ENCODE assay signal across 12 cellular contexts in genomic region chr1:172883387-172883791, GRCh38.
DNase-seq lines count a peak whose midpoint lies in the region; ATAC-seq, FAIRE-seq and TF ChIP-seq lines count a peak whose summit lies in the region.
"Had no signal": no experiment of that assay in that cellular context is flagged by ENCODE, and none has a peak within 500 bp of the region (broad histone marks: within the 10 kb centered on the region; RNA-seq: fewer than 3 reads in every experiment).

No MANE protein-coding gene starts in this region.

- H3K4me1 ChIP-seq in ovary (ENCODE audit: insufficient read depth) = no peaks in the 10 kb centered on the region
- H3K4me1 ChIP-seq: ascending aorta had no signal

- peak; percentile 46 for FAIRE-seq in HTR-8/SVneo (lab: Jason Lieb, UNC)
- FAIRE-seq: H1 had no signal

- no peaks in the 10 kb centered on the region for H3K36me3 ChIP-seq in ovary
- H3K36me3 ChIP-seq: ascending aorta had no signal

- no peak for TF ChIP-seq POLR2A in ovary (IDR thresholded peaks at IDR 0.05)

- no peak overlapping the region for H3K27ac ChIP-seq in ovary
- H3K27ac ChIP-seq: ascending aorta, skin epidermis had no signal

- H3K9me3 ChIP-seq in ovary = no peaks in the 10 kb centered on the region
- H3K9me3 ChIP-seq: ascending aorta had no signal

- ATAC-seq in GM18498 (IDR thresholded peaks at IDR 0.05; ENCODE audit: unreplicated experiment) = peak; percentile 79
- peak; percentile 61 for ATAC-seq in GM21786 (IDR thresholded peaks at IDR 0.05; ENCODE audit: unreplicated experiment)
- no peak for ATAC-seq in left colon

- TF ChIP-seq CTCF in fibroblast of pulmonary artery (IDR thresholded peaks at IDR 0.05; ENCODE audit: low read length, missing control alignments) = no peak
- TF ChIP-seq CTCF in ovary (IDR thresholded peaks at IDR 0.05) = no peak

- no peaks in the 10 kb centered on the region for H3K27me3 ChIP-seq in ovary
- H3K27me3 ChIP-seq: ascending aorta had no signal

- DNase-seq in HTR-8/SVneo (ENCODE audit: insufficient read length, low spot score) = no peak
- DNase-seq in fibroblast of pulmonary artery (ENCODE audit: low read depth) = peak; percentile 45
- DNase-seq in islet precursor cell = no peak
- DNase-seq in left colon = no peak
- DNase-seq in NCI-H1105 treated with DMSO at 0.1 percent for 48 hours (lab: John Stamatoyannopoulos, UW) = no peak
- DNase-seq in ovary = no peak
- DNase-seq: mammary epithelial cell had no signal

- intact Hi-C loops in left colon (cut with DNase I, micrococcal nuclease) (no loop called here), ovary (cut with DNase I) (no loop called here)

- no peak for TF ChIP-seq EP300 in ovary (IDR thresholded peaks at IDR 0.05)

- WGBS in ovary, 3 donors = 82 to 92% (median 89%) methylated on average over 3 of the region's 3 CpGs

- H3K4me3 ChIP-seq in fibroblast of pulmonary artery (replicated peaks; ENCODE audit: low read depth, low read length) (no peak overlapping the region), ovary (no peak overlapping the region)
- H3K4me3 ChIP-seq: ascending aorta, skin epidermis had no signal
